Comparison of ENCODE assay signal across 9 cellular contexts in genomic region chr2:135948642-135949355, GRCh38. TPM values are rescaled to one million over a fixed set of nuclear protein-coding genes. Genes with fewer than 3 reads are reported as not detected.
A peak's percentile ranks its signal among the peaks of the same experiment; 100 is the strongest.
DNase-seq lines count a peak whose midpoint lies in the region; ATAC-seq and TF ChIP-seq lines count a peak whose summit lies in the region.
"Had no signal": no experiment of that assay in that cellular context is flagged by ENCODE, and none has a peak within 500 bp of the region (broad histone marks: within the 10 kb centered on the region; RNA-seq: fewer than 3 reads in every experiment).

No MANE protein-coding gene starts in this region.

- H3K4me1 ChIP-seq in HEK293 (ENCODE audit: control insufficient read depth, insufficient read depth, low read length) (peaks cover 23% of the 10 kb centered on the region), Panc1 (ENCODE audit: control insufficient read depth, insufficient read depth, low read length) (peaks cover 31% of the 10 kb centered on the region)

- H3K9me3 ChIP-seq in HEK293 (ENCODE audit: control insufficient read depth, insufficient read depth, low read depth, low read length) (no peaks in the 10 kb centered on the region), Panc1 (ENCODE audit: control insufficient read depth, insufficient read depth, low read depth, low read length) (no peaks in the 10 kb centered on the region)

- intact Hi-C loops in Panc1 (cut with micrococcal nuclease; ENCODE audit: unreplicated experiment), result no loop called here

- no peaks in the 10 kb centered on the region for H3K9me3 Mint-ChIP-seq in central memory CD8-positive, alpha-beta T cell
- H3K9me3 Mint-ChIP-seq in stimulated activated naive B cell treated with anti-CD40 and anti-IgM and Interleukin-4, amounts not matched to agents 10 μg/mL and 1 μg/mL and 100 μg/mL, for 72 hours, result no peaks in the 10 kb centered on the region

- H3K27ac Mint-ChIP-seq in central memory CD8-positive, alpha-beta T cell (ENCODE audit: low read depth), result peak overlapping the region; percentile 97
- peak overlapping the region; percentile 69 for H3K27ac Mint-ChIP-seq in stimulated activated naive B cell treated with anti-CD40 and anti-IgM and Interleukin-4, amounts not matched to agents 10 μg/mL and 1 μg/mL and 100 μg/mL, for 72 hours

- POLR2A ChIA-PET in HEK293 (lab: Yijun Ruan, JAX) (interaction anchor here (0.7 kb wide), 1 partner anchor 1788 kb away, joined by 3 read pairs; no protein-coding TSS in a partner anchor), Panc1 (lab: Charles Lee) (interaction anchor here (0.6 to 0.7 kb wide), 2 partner anchors 17 to 67 kb away, joined by 7 read pairs; no protein-coding TSS in a partner anchor)

- peak; percentile 20 for DNase-seq in GM10266 (ENCODE audit: extremely low spot score)
- DNase-seq in Panc1 (ENCODE audit: low read depth, low spot score), result peak; percentile 57
- DNase-seq in central memory CD8-positive, alpha-beta T cell (ENCODE audit: low spot score in 2 of 2), result peak in 1 of 2 donors; percentile 24
- no peak for DNase-seq in stimulated activated naive B cell treated with anti-CD40 and anti-IgM and Interleukin-4, amounts not matched to agents 10 μg/mL and 1 μg/mL and 100 μg/mL, for 72 hours
- DNase-seq in NAMALWA (ENCODE audit: low spot score), result no peak
- DNase-seq in inferior parietal cortex (ENCODE audit: extremely low spot score), result no peak
- DNase-seq in NCI-H345 treated with DMSO at 0.1 percent for 48 hours (lab: John Stamatoyannopoulos, UW; ENCODE audit: unreplicated experiment), result no peak
- DNase-seq: naive B cell had no signal

- peaks cover 0 to 6% of the 10 kb centered on the region in 2 experiments for H3K36me3 ChIP-seq in HEK293 (ENCODE audit: control insufficient read depth in 2 of 2, insufficient read depth in 1 of 2, low read length in 2 of 2)
- no peaks in the 10 kb centered on the region for H3K36me3 ChIP-seq in Panc1 (ENCODE audit: control insufficient read depth, insufficient read depth, low read length)

- no peaks in the 10 kb centered on the region for H3K27me3 ChIP-seq in Panc1 (ENCODE audit: control insufficient read depth, insufficient read depth, low read length)

- no peaks in the 10 kb centered on the region for H3K27me3 Mint-ChIP-seq in central memory CD8-positive, alpha-beta T cell
- no peaks in the 10 kb centered on the region for H3K27me3 Mint-ChIP-seq in stimulated activated naive B cell treated with anti-CD40 and anti-IgM and Interleukin-4, amounts not matched to agents 10 μg/mL and 1 μg/mL and 100 μg/mL, for 72 hours
- H3K27me3 Mint-ChIP-seq: naive B cell had no signal

- CTCF ChIA-PET in HEK293 (lab: Yijun Ruan, JAX) (interaction anchor here (0.7 kb wide), 1 partner anchor 382 kb away, joined by 3 read pairs; no protein-coding TSS in a partner anchor), Panc1 (lab: Charles Lee) (no interaction called here)

- peak; percentile 91 for ATAC-seq in Panc1
- peak; percentile 87 for ATAC-seq in central memory CD8-positive, alpha-beta T cell (replicated peaks; ENCODE audit: extremely low read depth, poor library complexity, severe bottlenecking)
- ATAC-seq in stimulated activated naive B cell treated with anti-CD40 and anti-IgM and Interleukin-4, amounts not matched to agents 10 μg/mL and 1 μg/mL and 100 μg/mL, for 72 hours (replicated peaks), result peak; percentile 84 to 95

- peak overlapping the region; percentile 29; the same call in 1 of the 2 replicates for H3K27ac ChIP-seq in HEK293 (ENCODE audit: extremely low read depth, low read depth, low read length)
- peak overlapping the region; percentile 29 for H3K27ac ChIP-seq in Panc1 (ENCODE audit: low read length)

- BruUV-seq in Panc1 (replicated peaks; lab: Mats Ljungman, UMichigan), result no TSS peak

- H3K4me1 Mint-ChIP-seq in central memory CD8-positive, alpha-beta T cell, result peaks cover 52% of the 10 kb centered on the region
- H3K4me1 Mint-ChIP-seq in stimulated activated naive B cell treated with anti-CD40 and anti-IgM and Interleukin-4, amounts not matched to agents 10 μg/mL and 1 μg/mL and 100 μg/mL, for 72 hours, result peaks cover 19 to 56% of the 10 kb centered on the region in 2 donors

- TF ChIP-seq CTCF in GM10266 (IDR thresholded peaks at IDR 0.05; ENCODE audit: control insufficient read depth, insufficient read depth, low read depth, missing control alignments) (no peak), HEK293 (tag by site-specific recombination; IDR thresholded peaks at IDR 0.05) (no peak), Panc1 (IDR thresholded peaks at IDR 0.05) (no peak)

- H3K4me3 ChIP-seq in HEK293 (ENCODE audit: low read depth, low read length), result no peak overlapping the region
- peak overlapping the region in 1 of 2 experiments; percentile 33; a peak in 1 of 4 replicates for H3K4me3 ChIP-seq in Panc1 (ENCODE audit: low read depth in 2 of 2, low read length in 2 of 2)

- H3K4me3 Mint-ChIP-seq in central memory CD8-positive, alpha-beta T cell, result peak overlapping the region; percentile 62
- no peak overlapping the region for H3K4me3 Mint-ChIP-seq in stimulated activated naive B cell treated with anti-CD40 and anti-IgM and Interleukin-4, amounts not matched to agents 10 μg/mL and 1 μg/mL and 100 μg/mL, for 72 hours
- H3K4me3 Mint-ChIP-seq: naive B cell had no signal

- H3K36me3 Mint-ChIP-seq in central memory CD8-positive, alpha-beta T cell (ENCODE audit: insufficient read depth), result peaks cover 8% of the 10 kb centered on the region
- H3K36me3 Mint-ChIP-seq in stimulated activated naive B cell treated with anti-CD40 and anti-IgM and Interleukin-4, amounts not matched to agents 10 μg/mL and 1 μg/mL and 100 μg/mL, for 72 hours, result peaks cover 30 to 40% of the 10 kb centered on the region in 2 donors

- in situ Hi-C loops in Panc1 (cut with HindIII; ENCODE audit: low pct_unique_long_range_greater_than_20kb, low sequenced_read_pairs), result no loop called here

TF ChIP-seq in HEK293, 187 proteins besides CTCF, POLR2A, EP300 and RAD21 (continues in another document):
- peak; percentile 68 for TF ChIP-seq SCRT2 (tag by site-specific recombination; IDR thresholded peaks at IDR 0.05)
- TF ChIP-seq ZNF121 (tag by site-specific recombination; IDR thresholded peaks at IDR 0.05), result no peak
- peak; percentile 39; the same call in 1 of the 2 replicates for TF ChIP-seq PRDM10 (tag by site-specific recombination; IDR thresholded peaks at IDR 0.05)
- TF ChIP-seq ZNF202 (tag by site-specific recombination; IDR thresholded peaks at IDR 0.05; ENCODE audit: borderline replicate concordance), result no peak
- TF ChIP-seq ZNF155 (tag by site-specific recombination; IDR thresholded peaks at IDR 0.05), result no peak
- TF ChIP-seq, protein P1, sequence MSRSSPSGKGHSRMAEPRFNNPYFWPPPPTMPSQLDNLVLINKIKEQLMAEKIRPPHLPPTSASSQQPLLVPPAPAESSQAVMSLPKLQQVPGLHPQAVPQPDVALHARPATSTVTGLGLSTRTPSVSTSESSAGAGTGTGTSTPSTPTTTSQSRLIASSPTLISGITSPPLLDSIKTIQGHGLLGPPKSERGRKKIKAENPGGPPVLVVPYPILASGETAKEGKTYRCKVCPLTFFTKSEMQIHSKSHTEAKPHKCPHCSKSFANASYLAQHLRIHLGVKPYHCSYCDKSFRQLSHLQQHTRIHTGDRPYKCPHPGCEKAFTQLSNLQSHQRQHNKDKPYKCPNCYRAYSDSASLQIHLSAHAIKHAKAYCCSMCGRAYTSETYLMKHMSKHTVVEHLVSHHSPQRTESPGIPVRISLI (tag by site-specific recombination; IDR thresholded peaks at IDR 0.05), result peak; percentile 76
- TF ChIP-seq, protein P2, sequence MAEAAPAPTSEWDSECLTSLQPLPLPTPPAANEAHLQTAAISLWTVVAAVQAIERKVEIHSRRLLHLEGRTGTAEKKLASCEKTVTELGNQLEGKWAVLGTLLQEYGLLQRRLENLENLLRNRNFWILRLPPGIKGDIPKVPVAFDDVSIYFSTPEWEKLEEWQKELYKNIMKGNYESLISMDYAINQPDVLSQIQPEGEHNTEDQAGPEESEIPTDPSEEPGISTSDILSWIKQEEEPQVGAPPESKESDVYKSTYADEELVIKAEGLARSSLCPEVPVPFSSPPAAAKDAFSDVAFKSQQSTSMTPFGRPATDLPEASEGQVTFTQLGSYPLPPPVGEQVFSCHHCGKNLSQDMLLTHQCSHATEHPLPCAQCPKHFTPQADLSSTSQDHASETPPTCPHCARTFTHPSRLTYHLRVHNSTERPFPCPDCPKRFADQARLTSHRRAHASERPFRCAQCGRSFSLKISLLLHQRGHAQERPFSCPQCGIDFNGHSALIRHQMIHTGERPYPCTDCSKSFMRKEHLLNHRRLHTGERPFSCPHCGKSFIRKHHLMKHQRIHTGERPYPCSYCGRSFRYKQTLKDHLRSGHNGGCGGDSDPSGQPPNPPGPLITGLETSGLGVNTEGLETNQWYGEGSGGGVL (tag by site-specific recombination; IDR thresholded peaks at IDR 0.05), result 0 out of 2 replicates have a peak, but pooled peaks have one; percentile 27

RNA-seq across cellular contexts. Expression of gene DARS1, which starts 36.6 kb away (rescaled TPM):
- 85.3 TPM for total RNA-seq in Panc1 (2021; ENCODE audit: unreplicated experiment)
- 114 TPM for polyA plus RNA-seq in Panc1 (2012; ENCODE audit: insufficient read length)

Comparison
In these comparisons a context has a peak if more than half of its experiments do, and no peak if none do; other contexts are left out.
1. DNase-seq: peak in GM10266 (single experiment) and Panc1 (single experiment); none in stimulated activated naive B cell treated with anti-CD40 and anti-IgM and Interleukin-4, amounts not matched to agents 10 μg/mL and 1 μg/mL and 100 μg/mL, for 72 hours (single experiment), NAMALWA (single experiment), inferior parietal cortex (single experiment) and NCI-H345 treated with DMSO at 0.1 percent for 48 hours (single experiment).
2. Peak in every context shown above with its lines, with median percentiles within 50 percentile points of each other: ATAC-seq.